8 cellular contexts compared by ENCODE assay signal in the genomic region with DNA sequence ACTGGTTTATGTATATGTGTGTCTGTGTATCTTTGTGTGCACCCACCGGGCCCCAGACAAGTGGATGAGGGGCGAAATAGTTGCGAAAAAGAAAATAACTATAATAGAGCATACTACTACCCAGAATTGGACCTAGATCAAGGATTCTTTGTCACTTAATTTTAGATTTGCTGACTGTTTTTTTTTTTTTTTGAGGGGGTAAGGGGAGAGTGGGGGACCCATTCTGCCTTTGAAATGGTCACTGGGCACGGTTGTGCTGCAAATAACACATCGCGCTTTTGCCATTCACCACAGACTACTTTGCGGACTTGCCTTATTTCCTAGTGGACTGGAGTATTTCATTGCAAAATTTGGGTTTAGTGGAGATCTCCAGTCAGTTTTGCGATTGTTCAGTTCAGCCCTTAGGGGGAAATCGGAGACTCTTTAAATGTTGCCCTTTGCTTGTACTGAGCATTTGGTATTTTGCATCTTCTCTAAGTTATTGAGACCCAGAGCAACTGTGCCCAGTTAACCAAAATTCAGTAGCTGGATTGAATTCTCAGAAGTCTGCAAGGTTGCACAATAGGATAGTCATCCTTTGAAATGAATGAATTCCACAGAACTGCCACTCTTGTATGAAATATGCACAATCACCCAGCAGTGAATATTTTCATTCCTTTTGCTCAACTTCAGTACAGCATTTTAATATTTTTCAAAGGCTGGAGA. TPM values are rescaled to one million over a fixed set of nuclear protein-coding genes. Genes with fewer than 3 reads are reported as not detected.
A peak's percentile ranks its signal among the peaks of the same experiment; 100 is the strongest.
DNase-seq lines count a peak whose midpoint lies in the region; ATAC-seq, FAIRE-seq and TF ChIP-seq lines count a peak whose summit lies in the region.

No MANE protein-coding gene starts in this region.

- no peak for ATAC-seq in aorta (ENCODE audit: low FRiP score)

- H2BK15ac ChIP-seq in mesenchymal stem cell (ENCODE audit: low read depth, poor library complexity, severe bottlenecking) = no peak overlapping the region

- intact Hi-C loops in aorta (cut with DNase I) = loop anchor here (2.0 to 10.0 kb wide), 15 partner anchors 95 to 857 kb away; no protein-coding TSS in a partner anchor

- H3K14ac ChIP-seq in mesenchymal stem cell (ENCODE audit: low read length in 2 of 2) = no peak overlapping the region

- peaks cover 47% of the 10 kb centered on the region for H3K4me1 ChIP-seq in ACC112 (ENCODE audit: control insufficient read depth, insufficient read depth, low read length, unreplicated experiment)
- peaks cover 37% of the 10 kb centered on the region for H3K4me1 ChIP-seq in HUES6 (ENCODE audit: control insufficient read depth, insufficient read depth, low read length)
- peaks cover 9% of the 10 kb centered on the region for H3K4me1 ChIP-seq in mesenchymal stem cell (ENCODE audit: control insufficient read depth, insufficient read depth, low read depth, low read length)
- no peaks in the 10 kb centered on the region for H3K4me1 ChIP-seq in aorta (ENCODE audit: control insufficient read depth in 1 of 2, insufficient read depth in 2 of 2, low read length in 2 of 2)

- H3K9me3 Mint-ChIP-seq in brain = peaks cover 0 to 6% (median 0%) of the 10 kb centered on the region in 5 experiments

- no peak overlapping the region for H3K23ac ChIP-seq in mesenchymal stem cell (ENCODE audit: low read length in 2 of 2)

- peak overlapping the region; percentile 95 for H2BK120ac ChIP-seq in mesenchymal stem cell (ENCODE audit: low read depth, low read length)

- peak overlapping the region in 1 of 2 experiments; percentile 78 for H2BK12ac ChIP-seq in mesenchymal stem cell (ENCODE audit: low read length in 2 of 2)

- H3K36me3 ChIP-seq in ACC112 (ENCODE audit: insufficient read depth, low read length) (peaks cover 14% of the 10 kb centered on the region; the same call in 1 of the 2 replicates), HUES6 (ENCODE audit: control insufficient read depth, insufficient read depth, low read length) (peaks cover 27% of the 10 kb centered on the region), mesenchymal stem cell (ENCODE audit: control insufficient read depth in 1 of 2, insufficient read depth in 2 of 2, low read depth in 1 of 2, low read length in 2 of 2) (peaks cover 0 to 18% of the 10 kb centered on the region in 2 experiments), aorta (ENCODE audit: control insufficient read depth in 1 of 2, insufficient read depth in 2 of 2, low read length in 1 of 2) (no peaks in the 10 kb centered on the region)

- H3K4me3 ChIP-seq in ACC112 (ENCODE audit: low read depth, low read length) (peak overlapping the region; percentile 95), HUES6 (ENCODE audit: low read depth, low read length) (peak overlapping the region; percentile 84), mesenchymal stem cell (ENCODE audit: insufficient read depth in 1 of 2, low read depth in 1 of 2, low read length in 2 of 2) (peak overlapping the region in 1 of 2 experiments; percentile 94), aorta (ENCODE audit: low read length in 2 of 2) (peak overlapping the region; percentile 92 to 95)

- no peak overlapping the region for H4K8ac ChIP-seq in mesenchymal stem cell (ENCODE audit: low read length)

- peak overlapping the region; percentile 84 to 98 for H3K4ac ChIP-seq in mesenchymal stem cell (ENCODE audit: low read depth in 1 of 2, low read length in 2 of 2)

- H2BK5ac ChIP-seq in mesenchymal stem cell (ENCODE audit: low read depth, low read length, poor library complexity, severe bottlenecking) = no peak overlapping the region

- H3K79me2 ChIP-seq in ACC112 (ENCODE audit: control insufficient read depth, insufficient read depth, low read length, unreplicated experiment) = peaks cover 72% of the 10 kb centered on the region

- H3K9me3 ChIP-seq in HUES6 (ENCODE audit: control insufficient read depth, insufficient read depth, low read depth, low read length) (no peaks in the 10 kb centered on the region), mesenchymal stem cell (ENCODE audit: control insufficient read depth, low read length) (no peaks in the 10 kb centered on the region), aorta (ENCODE audit: control insufficient read depth, low read length) (no peaks in the 10 kb centered on the region)

- H2AFZ ChIP-seq in ACC112 (ENCODE audit: low read length, unreplicated experiment) (no peak overlapping the region), mesenchymal stem cell (ENCODE audit: low read depth, low read length) (no peak overlapping the region)

- H4K91ac ChIP-seq in mesenchymal stem cell (ENCODE audit: low read length) = no peak overlapping the region

- peak overlapping the region; percentile 95 to 99 (median 97) for H3K4me3 Mint-ChIP-seq in brain

- peak in 1 of 2 experiments; percentile 2 for TF ChIP-seq CTCF in brain (conservative IDR thresholded peaks at IDR 0.05)

- H3K18ac ChIP-seq in mesenchymal stem cell (ENCODE audit: low read depth in 1 of 2, low read length in 2 of 2) = peak overlapping the region; percentile 98 to 99

- peaks cover 26% of the 10 kb centered on the region for H3K36me3 Mint-ChIP-seq in brain

- DNase-seq in mesenchymal stem cell (peak; percentile 52), aorta (no peak), HTR-8/SVneo (ENCODE audit: insufficient read length, low spot score) (no peak), HuH-7 (ENCODE audit: low spot score) (no peak), NCI-H446 (lab: John Stamatoyannopoulos, UW) (no peak)

- peaks cover 61% of the 10 kb centered on the region for H3K4me1 Mint-ChIP-seq in brain

- FAIRE-seq in HTR-8/SVneo (lab: Jason Lieb, UNC) = no peak

- H2AK5ac ChIP-seq in mesenchymal stem cell (ENCODE audit: low read length, severe bottlenecking) = no peak overlapping the region

- H3K27me3 ChIP-seq in ACC112 (ENCODE audit: insufficient read depth, low read length) = no peaks in the 10 kb centered on the region
- H3K27me3 ChIP-seq in HUES6 (ENCODE audit: control insufficient read depth, insufficient read depth, low read length) = no peaks in the 10 kb centered on the region; the same call in 1 of the 2 replicates
- H3K27me3 ChIP-seq in mesenchymal stem cell (ENCODE audit: control insufficient read depth in 1 of 2, insufficient read depth in 1 of 2, low read length in 2 of 2) = no peaks in the 10 kb centered on the region
- no peaks in the 10 kb centered on the region for H3K27me3 ChIP-seq in aorta (ENCODE audit: control insufficient read depth in 1 of 2, insufficient read depth in 2 of 2, low read length in 1 of 2)

- peaks cover 24% of the 10 kb centered on the region for H3K27me3 Mint-ChIP-seq in brain

- H3K9ac ChIP-seq in HUES6 (ENCODE audit: low read length) = peak overlapping the region; percentile 96
- H3K9ac ChIP-seq in mesenchymal stem cell (ENCODE audit: low read length) = peak overlapping the region; percentile 94

- peak overlapping the region; percentile 96 to 98 (median 97) for H3K27ac Mint-ChIP-seq in brain

- H3K27ac ChIP-seq in ACC112 (ENCODE audit: low read depth, low read length) (peak overlapping the region; percentile 68), HUES6 (ENCODE audit: low read depth, low read length) (peak overlapping the region; percentile 83; the same call in 1 of the 2 replicates), mesenchymal stem cell (ENCODE audit: low read length, poor library complexity, severe bottlenecking) (peak overlapping the region; percentile 13), aorta (ENCODE audit: low read depth in 1 of 2, low read length in 2 of 2) (peak overlapping the region in 1 of 2 donors; percentile 37)

- H3K79me1 ChIP-seq in mesenchymal stem cell (replicated peaks; ENCODE audit: low read length, poor library complexity, severe bottlenecking) = peaks cover 13% of the 10 kb centered on the region

- 34% methylated on average over 6 of the region's 9 CpGs for WGBS in mesenchymal stem cell
- WGBS in aorta, 2 donors = 3 to 7% methylated on average over 9 of the region's 9 CpGs

- H3K4me2 ChIP-seq in mesenchymal stem cell (ENCODE audit: low read length, poor library complexity, severe bottlenecking) = peak overlapping the region; percentile 91

RNA-seq across cellular contexts. Expression of gene TRIB2, which starts 2.8 kb away (rescaled TPM):
- polyA plus RNA-seq in brain (ENCODE audit: insufficient read depth, low read depth, low replicate concordance) (29.5 TPM), aorta (10 to 100 TPM; 23.3 to 75.7 TPM)
- polyA plus RNA-seq in mesenchymal stem cell (2013, experiment 1 of 2) = 70.1 TPM
- polyA plus RNA-seq in mesenchymal stem cell (2013, experiment 2 of 2) = 68.9 TPM
- total RNA-seq in aorta = 10 to 100 TPM; 39.7 to 63.4 TPM
